ENCODE assay signal across 1 cellular context in genomic region chr11:72681226-72682153, GRCh38.
TF ChIP-seq lines count a peak whose summit lies in the region.

No MANE protein-coding gene starts in this region.

TF ChIP-seq in HepG2, 621 proteins besides CTCF, POLR2A, EP300 and RAD21 (continued from another document):
- no peak for TF ChIP-seq TFDP1 (CRISPR knock-in tag; IDR thresholded peaks at IDR 0.05; ENCODE audit: borderline replicate concordance)
- peak; percentile 7; the same call in 1 of the 2 replicates for TF ChIP-seq POLR2G (IDR thresholded peaks at IDR 0.05; ENCODE audit: low read depth, low read length)
- TF ChIP-seq ZNF230 (CRISPR knock-in tag; IDR thresholded peaks at IDR 0.05): no peak
- no peak for TF ChIP-seq POGZ (CRISPR knock-in tag; IDR thresholded peaks at IDR 0.05)
- TF ChIP-seq AGO2 (optimal IDR thresholded peaks at IDR 0.05; ENCODE audit: low read depth, low read length): peak; percentile 88
- TF ChIP-seq SKI (IDR thresholded peaks at IDR 0.05; ENCODE audit: partially characterized antibody): no peak
- TF ChIP-seq NR2C2 (CRISPR knock-in tag; IDR thresholded peaks at IDR 0.05; ENCODE audit: borderline replicate concordance): no peak
- no peak for TF ChIP-seq YEATS2 (CRISPR knock-in tag; IDR thresholded peaks at IDR 0.05; ENCODE audit: borderline replicate concordance)
- TF ChIP-seq PAF1 (CRISPR knock-in tag; IDR thresholded peaks at IDR 0.05): 0 out of 2 replicates have a peak, but pooled peaks have one; percentile 7
- no peak for TF ChIP-seq SRSF4 (IDR thresholded peaks at IDR 0.05; ENCODE audit: low read depth, low read length, poor library complexity, severe bottlenecking)
- TF ChIP-seq, protein P1, sequence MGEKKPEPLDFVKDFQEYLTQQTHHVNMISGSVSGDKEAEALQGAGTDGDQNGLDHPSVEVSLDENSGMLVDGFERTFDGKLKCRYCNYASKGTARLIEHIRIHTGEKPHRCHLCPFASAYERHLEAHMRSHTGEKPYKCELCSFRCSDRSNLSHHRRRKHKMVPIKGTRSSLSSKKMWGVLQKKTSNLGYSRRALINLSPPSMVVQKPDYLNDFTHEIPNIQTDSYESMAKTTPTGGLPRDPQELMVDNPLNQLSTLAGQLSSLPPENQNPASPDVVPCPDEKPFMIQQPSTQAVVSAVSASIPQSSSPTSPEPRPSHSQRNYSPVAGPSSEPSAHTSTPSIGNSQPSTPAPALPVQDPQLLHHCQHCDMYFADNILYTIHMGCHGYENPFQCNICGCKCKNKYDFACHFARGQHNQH (CRISPR knock-in tag; IDR thresholded peaks at IDR 0.05): no peak
- peak; percentile 13; the same call in 1 of the 2 replicates for TF ChIP-seq POLR2AphosphoS5 (IDR thresholded peaks at IDR 0.05; ENCODE audit: low read depth, low read length)
- TF ChIP-seq ARNT (IDR thresholded peaks at IDR 0.05): no peak
- TF ChIP-seq PHB2 (IDR thresholded peaks at IDR 0.05; ENCODE audit: partially characterized antibody): no peak
- TF ChIP-seq GLI4 (CRISPR knock-in tag; IDR thresholded peaks at IDR 0.05; ENCODE audit: borderline replicate concordance): no peak
- TF ChIP-seq ARNTL (CRISPR knock-in tag; IDR thresholded peaks at IDR 0.05): no peak
- TF ChIP-seq, protein P2, sequence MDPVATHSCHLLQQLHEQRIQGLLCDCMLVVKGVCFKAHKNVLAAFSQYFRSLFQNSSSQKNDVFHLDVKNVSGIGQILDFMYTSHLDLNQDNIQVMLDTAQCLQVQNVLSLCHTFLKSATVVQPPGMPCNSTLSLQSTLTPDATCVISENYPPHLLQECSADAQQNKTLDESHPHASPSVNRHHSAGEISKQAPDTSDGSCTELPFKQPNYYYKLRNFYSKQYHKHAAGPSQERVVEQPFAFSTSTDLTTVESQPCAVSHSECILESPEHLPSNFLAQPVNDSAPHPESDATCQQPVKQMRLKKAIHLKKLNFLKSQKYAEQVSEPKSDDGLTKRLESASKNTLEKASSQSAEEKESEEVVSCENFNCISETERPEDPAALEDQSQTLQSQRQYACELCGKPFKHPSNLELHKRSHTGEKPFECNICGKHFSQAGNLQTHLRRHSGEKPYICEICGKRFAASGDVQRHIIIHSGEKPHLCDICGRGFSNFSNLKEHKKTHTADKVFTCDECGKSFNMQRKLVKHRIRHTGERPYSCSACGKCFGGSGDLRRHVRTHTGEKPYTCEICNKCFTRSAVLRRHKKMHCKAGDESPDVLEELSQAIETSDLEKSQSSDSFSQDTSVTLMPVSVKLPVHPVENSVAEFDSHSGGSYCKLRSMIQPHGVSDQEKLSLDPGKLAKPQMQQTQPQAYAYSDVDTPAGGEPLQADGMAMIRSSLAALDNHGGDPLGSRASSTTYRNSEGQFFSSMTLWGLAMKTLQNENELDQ (CRISPR knock-in tag; IDR thresholded peaks at IDR 0.05; ENCODE audit: borderline replicate concordance): no peak
- peak; percentile 50; the same call in 1 of the 2 replicates for TF ChIP-seq ZFP91 (CRISPR knock-in tag; IDR thresholded peaks at IDR 0.05; ENCODE audit: borderline replicate concordance)
- TF ChIP-seq ELF1 (CRISPR knock-in tag; IDR thresholded peaks at IDR 0.05): no peak
- peak; percentile 81 for TF ChIP-seq RBM22 (optimal IDR thresholded peaks at IDR 0.05; ENCODE audit: low read length)
- no peak for TF ChIP-seq ZNF138 (CRISPR knock-in tag; IDR thresholded peaks at IDR 0.05; ENCODE audit: low read depth)
- no peak for TF ChIP-seq ZNF709 (CRISPR knock-in tag; IDR thresholded peaks at IDR 0.05)
- TF ChIP-seq ZNF136 (CRISPR knock-in tag; IDR thresholded peaks at IDR 0.05; ENCODE audit: low read depth): no peak
- no peak for TF ChIP-seq JUNB (CRISPR knock-in tag; IDR thresholded peaks at IDR 0.05; ENCODE audit: borderline replicate concordance)
- TF ChIP-seq ZNF263 (CRISPR knock-in tag; IDR thresholded peaks at IDR 0.05): 0 out of 2 replicates have a peak, but pooled peaks have one; percentile 20
- TF ChIP-seq, protein P3, sequence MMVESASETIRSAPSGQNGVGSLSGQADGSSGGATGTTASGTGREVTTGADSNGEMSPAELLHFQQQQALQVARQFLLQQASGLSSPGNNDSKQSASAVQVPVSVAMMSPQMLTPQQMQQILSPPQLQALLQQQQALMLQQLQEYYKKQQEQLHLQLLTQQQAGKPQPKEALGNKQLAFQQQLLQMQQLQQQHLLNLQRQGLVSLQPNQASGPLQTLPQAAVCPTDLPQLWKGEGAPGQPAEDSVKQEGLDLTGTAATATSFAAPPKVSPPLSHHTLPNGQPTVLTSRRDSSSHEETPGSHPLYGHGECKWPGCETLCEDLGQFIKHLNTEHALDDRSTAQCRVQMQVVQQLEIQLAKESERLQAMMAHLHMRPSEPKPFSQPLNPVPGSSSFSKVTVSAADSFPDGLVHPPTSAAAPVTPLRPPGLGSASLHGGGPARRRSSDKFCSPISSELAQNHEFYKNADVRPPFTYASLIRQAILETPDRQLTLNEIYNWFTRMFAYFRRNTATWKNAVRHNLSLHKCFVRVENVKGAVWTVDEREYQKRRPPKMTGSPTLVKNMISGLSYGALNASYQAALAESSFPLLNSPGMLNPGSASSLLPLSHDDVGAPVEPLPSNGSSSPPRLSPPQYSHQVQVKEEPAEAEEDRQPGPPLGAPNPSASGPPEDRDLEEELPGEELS (CRISPR knock-in tag; IDR thresholded peaks at IDR 0.05): no peak
- TF ChIP-seq ZNF792 (CRISPR knock-in tag; IDR thresholded peaks at IDR 0.05): no peak
- TF ChIP-seq, protein P4, sequence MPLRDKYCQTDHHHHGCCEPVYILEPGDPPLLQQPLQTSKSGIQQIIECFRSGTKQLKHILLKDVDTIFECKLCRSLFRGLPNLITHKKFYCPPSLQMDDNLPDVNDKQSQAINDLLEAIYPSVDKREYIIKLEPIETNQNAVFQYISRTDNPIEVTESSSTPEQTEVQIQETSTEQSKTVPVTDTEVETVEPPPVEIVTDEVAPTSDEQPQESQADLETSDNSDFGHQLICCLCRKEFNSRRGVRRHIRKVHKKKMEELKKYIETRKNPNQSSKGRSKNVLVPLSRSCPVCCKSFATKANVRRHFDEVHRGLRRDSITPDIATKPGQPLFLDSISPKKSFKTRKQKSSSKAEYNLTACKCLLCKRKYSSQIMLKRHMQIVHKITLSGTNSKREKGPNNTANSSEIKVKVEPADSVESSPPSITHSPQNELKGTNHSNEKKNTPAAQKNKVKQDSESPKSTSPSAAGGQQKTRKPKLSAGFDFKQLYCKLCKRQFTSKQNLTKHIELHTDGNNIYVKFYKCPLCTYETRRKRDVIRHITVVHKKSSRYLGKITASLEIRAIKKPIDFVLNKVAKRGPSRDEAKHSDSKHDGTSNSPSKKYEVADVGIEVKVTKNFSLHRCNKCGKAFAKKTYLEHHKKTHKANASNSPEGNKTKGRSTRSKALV (CRISPR knock-in tag; IDR thresholded peaks at IDR 0.05): no peak
- TF ChIP-seq MXD3 (CRISPR knock-in tag; IDR thresholded peaks at IDR 0.05): no peak
- TF ChIP-seq, protein P5, sequence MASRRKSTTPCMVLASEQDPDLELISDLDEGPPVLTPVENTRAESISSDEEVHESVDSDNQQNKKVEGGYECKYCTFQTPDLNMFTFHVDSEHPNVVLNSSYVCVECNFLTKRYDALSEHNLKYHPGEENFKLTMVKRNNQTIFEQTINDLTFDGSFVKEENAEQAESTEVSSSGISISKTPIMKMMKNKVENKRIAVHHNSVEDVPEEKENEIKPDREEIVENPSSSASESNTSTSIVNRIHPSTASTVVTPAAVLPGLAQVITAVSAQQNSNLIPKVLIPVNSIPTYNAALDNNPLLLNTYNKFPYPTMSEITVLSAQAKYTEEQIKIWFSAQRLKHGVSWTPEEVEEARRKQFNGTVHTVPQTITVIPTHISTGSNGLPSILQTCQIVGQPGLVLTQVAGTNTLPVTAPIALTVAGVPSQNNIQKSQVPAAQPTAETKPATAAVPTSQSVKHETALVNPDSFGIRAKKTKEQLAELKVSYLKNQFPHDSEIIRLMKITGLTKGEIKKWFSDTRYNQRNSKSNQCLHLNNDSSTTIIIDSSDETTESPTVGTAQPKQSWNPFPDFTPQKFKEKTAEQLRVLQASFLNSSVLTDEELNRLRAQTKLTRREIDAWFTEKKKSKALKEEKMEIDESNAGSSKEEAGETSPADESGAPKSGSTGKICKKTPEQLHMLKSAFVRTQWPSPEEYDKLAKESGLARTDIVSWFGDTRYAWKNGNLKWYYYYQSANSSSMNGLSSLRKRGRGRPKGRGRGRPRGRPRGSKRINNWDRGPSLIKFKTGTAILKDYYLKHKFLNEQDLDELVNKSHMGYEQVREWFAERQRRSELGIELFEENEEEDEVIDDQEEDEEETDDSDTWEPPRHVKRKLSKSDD (CRISPR knock-in tag; IDR thresholded peaks at IDR 0.05; ENCODE audit: low read depth): no peak
